In genomic region chr2:20589975-20590703, GRCh38 we compare ENCODE assay signal across 18 cellular contexts.
DNase-seq lines count a peak whose midpoint lies in the region; ATAC-seq, FAIRE-seq and TF ChIP-seq lines count a peak whose summit lies in the region.
"Had no signal": no experiment of that assay in that cellular context is flagged by ENCODE, and none has a peak within 500 bp of the region (broad histone marks: within the 10 kb centered on the region; RNA-seq: fewer than 3 reads in every experiment).

No MANE protein-coding gene starts in this region.

- TF ChIP-seq EP300 in stomach (IDR thresholded peaks at IDR 0.05) = no peak

- no peaks in the 10 kb centered on the region for H3K4me1 Mint-ChIP-seq in activated naive CD4-positive, alpha-beta T cell treated with anti-CD3 and anti-CD28 coated beads, Interleukin-2, amount 10 ng/mL, durations not matched to agents 7 days and 5 days
- peaks cover 52% of the 10 kb centered on the region for H3K4me1 Mint-ChIP-seq in astrocyte (ENCODE audit: low read depth, unreplicated experiment)
- H3K4me1 Mint-ChIP-seq: activated naive CD4-positive, alpha-beta T cell treated with anti-CD3 and anti-CD28 coated beads, Interleukin-2, amount 50 U/mL, for 24 hours had no signal

- H4K20me1 ChIP-seq in astrocyte (ENCODE audit: insufficient read depth, low read length) = no peaks in the 10 kb centered on the region

- 74 to 86% (median 83%) methylated on average over 14 of the region's 14 CpGs for WGBS in stomach, 5 donors

- DNase-seq in activated naive CD4-positive, alpha-beta T cell treated with anti-CD3 and anti-CD28 coated beads, Interleukin-2, amount 10 ng/mL, durations not matched to agents 7 days and 5 days = peak; percentile 11
- no peak for DNase-seq in activated naive CD4-positive, alpha-beta T cell treated with Interleukin-2 at 50 U/mL for 16 hours
- DNase-seq in astrocyte (ENCODE audit: low read depth) (peak; percentile 43), left lobe of liver (ENCODE audit: low spot score) (peak; percentile 46), stomach (peak; percentile 9), KG1 (lab: John Stamatoyannopoulos, UW) (no peak), SIG-M5 (lab: John Stamatoyannopoulos, UW) (no peak), foreskin melanocyte (no peak)
- DNase-seq: activated CD8-positive, alpha-beta T cell treated with anti-CD3 and anti-CD28 coated beads, Interleukin-2, amount 10 ng/mL, durations not matched to agents 7 days and 5 days; central memory CD4-positive, alpha-beta T cell; NCI-H1092 treated with DMSO at 0.1 percent for 48 hours; NCI-H526; stimulated activated CD4-positive, alpha-beta T cell treated with anti-CD3 and anti-CD28 coated beads, Interleukin-12 subunit alpha, Interleukin-12 subunit beta, amount 100 ng/mL, for 4 hours; T1000 had no signal

- H3K27me3 Mint-ChIP-seq in activated naive CD4-positive, alpha-beta T cell treated with anti-CD3 and anti-CD28 coated beads, Interleukin-2, amount 10 ng/mL, durations not matched to agents 7 days and 5 days = peaks cover 17% of the 10 kb centered on the region
- H3K27me3 Mint-ChIP-seq in astrocyte (ENCODE audit: low read depth, unreplicated experiment) = no peaks in the 10 kb centered on the region
- H3K27me3 Mint-ChIP-seq: activated naive CD4-positive, alpha-beta T cell treated with anti-CD3 and anti-CD28 coated beads, Interleukin-2, amount 50 U/mL, for 24 hours had no signal

- H3K27me3 ChIP-seq in astrocyte (ENCODE audit: insufficient read depth, low read length) = no peaks in the 10 kb centered on the region
- no peaks in the 10 kb centered on the region for H3K27me3 ChIP-seq in stomach
- H3K27me3 ChIP-seq: hepatocyte, thyroid gland had no signal

- H3K4me1 ChIP-seq in astrocyte (ENCODE audit: insufficient read depth, low read length) = peaks cover 48% of the 10 kb centered on the region
- H3K4me1 ChIP-seq in stomach = peaks cover 16 to 62% (median 37%) of the 10 kb centered on the region in 4 donors

- no peaks in the 10 kb centered on the region for H3K9me3 Mint-ChIP-seq in activated naive CD4-positive, alpha-beta T cell treated with anti-CD3 and anti-CD28 coated beads, Interleukin-2, amount 10 ng/mL, durations not matched to agents 7 days and 5 days
- H3K9me3 Mint-ChIP-seq in astrocyte (ENCODE audit: unreplicated experiment) = no peaks in the 10 kb centered on the region
- H3K9me3 Mint-ChIP-seq: activated naive CD4-positive, alpha-beta T cell treated with anti-CD3 and anti-CD28 coated beads, Interleukin-2, amount 50 U/mL, for 24 hours had no signal

- no peak for FAIRE-seq in astrocyte (lab: Jason Lieb, UNC)

- peak overlapping the region; percentile 36 for H3K27ac ChIP-seq in astrocyte (ENCODE audit: low read depth, low read length)
- no peak overlapping the region for H3K27ac ChIP-seq in stomach
- H3K27ac ChIP-seq: hepatocyte had no signal

- H3K4me3 ChIP-seq in astrocyte (ENCODE audit: insufficient read depth, low read depth, low read length) (no peak overlapping the region), stomach (no peak overlapping the region)
- H3K4me3 ChIP-seq: hepatocyte, lung, thyroid gland had no signal

- H3K36me3 ChIP-seq in astrocyte (ENCODE audit: insufficient read depth, low read length) (no peaks in the 10 kb centered on the region), stomach (no peaks in the 10 kb centered on the region)
- H3K36me3 ChIP-seq: thyroid gland had no signal

- no peak overlapping the region for H3K9ac ChIP-seq in astrocyte (ENCODE audit: low read length)

- H3K27ac Mint-ChIP-seq in activated naive CD4-positive, alpha-beta T cell treated with anti-CD3 and anti-CD28 coated beads, Interleukin-2, amount 10 ng/mL, durations not matched to agents 7 days and 5 days = no peak overlapping the region
- H3K27ac Mint-ChIP-seq in astrocyte (ENCODE audit: unreplicated experiment) = peak overlapping the region; percentile 66
- H3K27ac Mint-ChIP-seq: activated CD8-positive, alpha-beta T cell treated with anti-CD3 and anti-CD28 coated beads, Interleukin-2, amount 10 ng/mL, durations not matched to agents 7 days and 5 days; activated naive CD4-positive, alpha-beta T cell treated with anti-CD3 and anti-CD28 coated beads, Interleukin-2, amount 50 U/mL, for 24 hours had no signal

- no peak for TF ChIP-seq CTCF in astrocyte (IDR thresholded peaks at IDR 0.05; ENCODE audit: insufficient read depth, low read depth, low read length)
- TF ChIP-seq CTCF in stomach (IDR thresholded peaks at IDR 0.05) = no peak

- CTCF ChIA-PET in activated naive CD4-positive, alpha-beta T cell treated with anti-CD3 and anti-CD28 coated beads, Interleukin-2, amount 10 ng/mL, durations not matched to agents 7 days and 5 days (lab: Charles Lee) = interaction anchor here (0.5 to 1.1 kb wide), 2 partner anchors 16 to 45 kb away, joined by 3 read pairs; no protein-coding TSS in a partner anchor

- TF ChIP-seq POLR2A in stomach (IDR thresholded peaks at IDR 0.05) = no peak

- no peak overlapping the region for H3K4me3 Mint-ChIP-seq in activated naive CD4-positive, alpha-beta T cell treated with anti-CD3 and anti-CD28 coated beads, Interleukin-2, amount 10 ng/mL, durations not matched to agents 7 days and 5 days
- peak overlapping the region; percentile 43 for H3K4me3 Mint-ChIP-seq in astrocyte (ENCODE audit: unreplicated experiment)
- H3K4me3 Mint-ChIP-seq: activated CD8-positive, alpha-beta T cell treated with anti-CD3 and anti-CD28 coated beads, Interleukin-2, amount 10 ng/mL, durations not matched to agents 7 days and 5 days; activated naive CD4-positive, alpha-beta T cell treated with anti-CD3 and anti-CD28 coated beads, Interleukin-2, amount 50 U/mL, for 24 hours had no signal

- H3K79me2 ChIP-seq in astrocyte (ENCODE audit: insufficient read depth, low read length) = no peaks in the 10 kb centered on the region
- H3K79me2 ChIP-seq: hepatocyte had no signal

- ATAC-seq in left lobe of liver = no peak
- ATAC-seq: activated CD8-positive, alpha-beta T cell treated with anti-CD3 and anti-CD28 coated beads, Interleukin-2, amount 10 ng/mL, durations not matched to agents 7 days and 5 days had no signal

- H3K4me2 ChIP-seq in astrocyte (ENCODE audit: low read length) = peak overlapping the region; percentile 50
- H3K4me2 ChIP-seq: hepatocyte had no signal

- intact Hi-C loops in stomach (cut with DNase I; ENCODE audit: low total_unique reads) = no loop called here

- H2AFZ ChIP-seq in astrocyte (ENCODE audit: low read depth, low read length) = no peak overlapping the region
- H2AFZ ChIP-seq: hepatocyte had no signal

- H3K9me3 ChIP-seq in astrocyte (ENCODE audit: insufficient read depth, low read depth, low read length) (no peaks in the 10 kb centered on the region), stomach (no peaks in the 10 kb centered on the region)
- H3K9me3 ChIP-seq: thyroid gland had no signal

- no peaks in the 10 kb centered on the region for H3K36me3 Mint-ChIP-seq in activated naive CD4-positive, alpha-beta T cell treated with anti-CD3 and anti-CD28 coated beads, Interleukin-2, amount 10 ng/mL, durations not matched to agents 7 days and 5 days
- H3K36me3 Mint-ChIP-seq in astrocyte (ENCODE audit: low read depth, unreplicated experiment) = peaks cover 2% of the 10 kb centered on the region
- H3K36me3 Mint-ChIP-seq: activated naive CD4-positive, alpha-beta T cell treated with anti-CD3 and anti-CD28 coated beads, Interleukin-2, amount 50 U/mL, for 24 hours had no signal

Comparison
In these comparisons a context has a peak if more than half of its experiments do, and no peak if none do; other contexts are left out.
1. DNase-seq: peak in activated naive CD4-positive, alpha-beta T cell treated with anti-CD3 and anti-CD28 coated beads, Interleukin-2, amount 10 ng/mL, durations not matched to agents 7 days and 5 days (single experiment), astrocyte (single experiment), left lobe of liver (single experiment) and stomach (single experiment); none in activated naive CD4-positive, alpha-beta T cell treated with Interleukin-2 at 50 U/mL for 16 hours (single experiment), KG1 (single experiment), SIG-M5 (single experiment) and foreskin melanocyte (single experiment).